22 cellular contexts compared by ENCODE assay signal in the genomic region with DNA sequence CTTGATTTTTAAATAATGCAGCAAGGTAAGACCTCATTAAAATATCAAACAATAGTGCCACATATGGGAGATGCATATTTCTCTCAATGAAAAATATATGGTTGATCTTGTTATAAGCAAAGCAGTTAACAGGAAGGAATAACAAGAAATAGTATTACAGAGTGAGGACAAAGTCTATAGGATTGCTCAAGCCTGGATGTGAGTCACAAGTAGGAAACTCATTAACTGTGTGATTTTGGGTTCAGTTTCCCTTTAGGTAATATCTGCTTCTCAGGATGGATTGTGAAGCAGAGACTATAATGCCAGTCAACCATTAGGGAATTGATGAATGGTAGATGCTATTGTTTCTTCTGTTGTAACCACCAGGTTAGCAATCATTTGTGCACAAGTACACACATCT. TPM values are rescaled to one million over a fixed set of nuclear protein-coding genes. Genes with fewer than 3 reads are reported as not detected.
"Had no signal": no experiment of that assay in that cellular context is flagged by ENCODE, and none has a peak within 500 bp of the region (broad histone marks: within the 10 kb centered on the region; RNA-seq: fewer than 3 reads in every experiment).

No MANE protein-coding gene starts in this region.

- H3K9me3 ChIP-seq: tibial artery, uterus had no signal

- H3K36me3 ChIP-seq: cardiac muscle cell, right atrium auricular region, tibial artery, uterus had no signal

- DNase-seq: activated CD4-positive, CD25-positive, alpha-beta regulatory T cell treated with anti-CD3 and anti-CD28 coated beads, Interleukin-2, amount 50 U/mL, for 72 hours; activated naive CD8-positive, alpha-beta T cell treated with anti-CD3 and anti-CD28 coated beads, Interleukin-2, amount 10 ng/mL, durations not matched to agents 7 days and 5 days; endodermal cell; hypothalamus; mesenchymal stem cell; occipital lobe; stimulated activated CD4-positive, alpha-beta T cell treated with anti-CD3 and anti-CD28 coated beads, Interleukin-4, amount 100 ng/mL, for 24 hours; stimulated activated naive CD4-positive, alpha-beta T cell; T1000; tibial artery; uterus had no signal

- H3K27me3 ChIP-seq: cardiac muscle cell, right atrium auricular region, tibial artery, uterus had no signal

- H3K4me1 ChIP-seq: right atrium auricular region, tibial artery, uterus had no signal

- H3K27ac ChIP-seq: cardiac muscle cell, right atrium auricular region, skin epidermis, tibial artery, uterus had no signal

- H3K4me3 ChIP-seq: cardiac muscle cell, right atrium auricular region, skin epidermis, tibial artery, uterus had no signal

RNA-seq across cellular contexts. Expression of gene SPHKAP, which starts 42.9 kb away (rescaled TPM):
- total RNA-seq: activated CD8-positive, alpha-beta memory T cell treated with anti-CD3 and anti-CD28 coated beads for 36 hours; activated naive CD8-positive, alpha-beta T cell treated with anti-CD3 and anti-CD28 coated beads, Interleukin-2, amount 10 ng/mL, durations not matched to agents 7 days and 5 days; activated T-helper 1 cell treated with anti-CD3 and anti-CD28 coated beads, Interleukin-12 subunit alpha, Interleukin-12 subunit beta, Interleukin-2, Interleukin-4 antibody, amounts not matched to agents 30 ng/mL and 10 ng/mL and 1 ng/mL, durations not matched to agents 14 hours and 24 hours and 36 hours; astrocyte; dermis microvascular lymphatic vessel endothelial cell; glomerular endothelial cell; liver; subcutaneous adipose tissue had no signal
- polyA plus RNA-seq: esophagus, liver had no signal
